Comparison of ENCODE assay signal across 8 cellular contexts in genomic region chr1:202034683-202035462, GRCh38. TPM values are rescaled to one million over a fixed set of nuclear protein-coding genes. Genes with fewer than 3 reads are reported as not detected.
DNase-seq lines count a peak whose midpoint lies in the region; ATAC-seq and TF ChIP-seq lines count a peak whose summit lies in the region.

No MANE protein-coding gene starts in this region.

- DNase-seq in ACHN (peak; percentile 99), PC-3 (peak; percentile 95), fibroblast of mammary gland (ENCODE audit: low read depth) (peak; percentile 97), psoas muscle (peak; percentile 72 to 84), superior temporal gyrus (ENCODE audit: extremely low spot score) (no peak)

- H3K36me3 ChIP-seq in PC-3 (ENCODE audit: low read depth, low read length) (no peaks in the 10 kb centered on the region), psoas muscle (ENCODE audit: insufficient read depth in 1 of 2, low read depth in 1 of 2) (no peaks in the 10 kb centered on the region)

- 57 to 60% (median 58%) methylated on average over 20 of the region's 20 CpGs for WGBS in psoas muscle, 3 donors

- POLR2A ChIA-PET in PC-3 (lab: Charles Lee; ENCODE audit: unreplicated experiment) = interaction anchor here (0.5 to 1.3 kb wide), 5 partner anchors 11 to 24 kb away, joined by 3 to 20 read pairs (median 7); partner anchors contain the start of gene ELF3

- H3K4me3 ChIP-seq in PC-3 (ENCODE audit: low read length) (peak overlapping the region; percentile 28; the same call in 1 of the 2 replicates), fibroblast of mammary gland (ENCODE audit: control insufficient read depth, low read depth, low read length) (no peak overlapping the region), psoas muscle (no peak overlapping the region)

- in situ Hi-C loops in ACHN (cut with HindIII; ENCODE audit: low pct_ligation_motif_present, low pct_unique_long_range_greater_than_20kb, low sequenced_read_pairs) = no loop called here

- H3F3A ChIP-seq in PC-3 (ENCODE audit: low read length, unreplicated experiment) = peaks cover 3% of the 10 kb centered on the region

- H3K27me3 ChIP-seq in PC-3 (ENCODE audit: low read length) = no peaks in the 10 kb centered on the region
- H3K27me3 ChIP-seq in psoas muscle (ENCODE audit: insufficient read depth in 3 of 3, low read length in 2 of 3) = no peaks in the 10 kb centered on the region

- CTCF ChIA-PET in PC-3 (lab: Charles Lee) = interaction anchor here (0.6 to 1.0 kb wide), 4 partner anchors 12 to 27 kb away, joined by 3 to 5 read pairs (median 3); partner anchors contain the start of gene ELF3

- peak overlapping the region; percentile 73 for H3K4me2 ChIP-seq in PC-3 (ENCODE audit: low read length)

- H3K9me3 ChIP-seq in PC-3 (ENCODE audit: low read length) (no peaks in the 10 kb centered on the region), psoas muscle (no peaks in the 10 kb centered on the region)

- no peak overlapping the region for H2AFZ ChIP-seq in PC-3 (ENCODE audit: low read length)

- H3K9me2 ChIP-seq in PC-3 (replicated peaks; ENCODE audit: low read length) = no peaks in the 10 kb centered on the region

- no peak for TF ChIP-seq CTCF in PC-3 (conservative IDR thresholded peaks at IDR 0.05; ENCODE audit: low read depth, low read length)
- TF ChIP-seq CTCF in fibroblast of mammary gland (conservative IDR thresholded peaks at IDR 0.05; ENCODE audit: control insufficient read depth, insufficient read depth, low read depth, low read length) = no peak
- TF ChIP-seq CTCF in psoas muscle (IDR thresholded peaks at IDR 0.05) = no peak

- H3K79me2 ChIP-seq in PC-3 (ENCODE audit: low read length) = no peaks in the 10 kb centered on the region

- peak overlapping the region; percentile 88 for H3K9ac ChIP-seq in PC-3 (ENCODE audit: low read length)

- intact Hi-C loops in PC-3 (cut with micrococcal nuclease) (loop anchor here (1.0 to 2.0 kb wide), 3 partner anchors 16 to 24 kb away; partner anchors contain the start of gene ELF3), psoas muscle (cut with DNase I) (no loop called here)

- BruUV-seq in PC-3 (replicated peaks; lab: Mats Ljungman, UMichigan) = no TSS peak

- H4K20me1 ChIP-seq in PC-3 (ENCODE audit: low read length) = no peaks in the 10 kb centered on the region

- peaks cover 33% of the 10 kb centered on the region for H3K4me1 ChIP-seq in PC-3 (ENCODE audit: insufficient read depth, low read length)
- no peaks in the 10 kb centered on the region for H3K4me1 ChIP-seq in psoas muscle

- ATAC-seq in GM21825 (IDR thresholded peaks at IDR 0.05; ENCODE audit: unreplicated experiment) (peak; percentile 69), PC-3 (peak; percentile 93), psoas muscle (peak; percentile 52 to 76 (median 60)), HG02885 (IDR thresholded peaks at IDR 0.05; ENCODE audit: poor library complexity, unreplicated experiment) (no peak), GM21515 (IDR thresholded peaks at IDR 0.05; ENCODE audit: unreplicated experiment) (no peak)

- H3K27ac ChIP-seq in PC-3 (ENCODE audit: low read length) = peak overlapping the region; percentile 99
- no peak overlapping the region for H3K27ac ChIP-seq in psoas muscle

RNA-seq across cellular contexts. Expression of gene ELF3, which starts 24.5 kb away (rescaled TPM):
- total RNA-seq in PC-3 (2014; rRNA removed) (399 and 460 TPM in 2 replicates), psoas muscle (1 to 10 TPM in 1 of 4 donors, under 1 TPM in 3; 0.22 to 1.4 (median 0.50) TPM)
- under 1 TPM; 0.21 to 0.42 (median 0.25) TPM for polyA plus RNA-seq in psoas muscle

RNA-seq across cellular contexts. Expression of gene RNPEP, which starts 52.4 kb away (rescaled TPM):
- total RNA-seq in PC-3 (2014; rRNA removed) (64.7 and 74.8 TPM in 2 replicates), psoas muscle (10 to 100 TPM; 12.8 to 18.7 (median 14.6) TPM)
- polyA plus RNA-seq in psoas muscle = 10 to 100 TPM in 1 of 3 donors, 1 to 10 TPM in 2; 6.2 to 16.9 (median 9.7) TPM

Comparison
In these comparisons a context has a peak if more than half of its experiments do, and no peak if none do; other contexts are left out.
1. ATAC-seq: peak in GM21825 (single experiment), PC-3 (single experiment) and psoas muscle (4 of 4); none in HG02885 (single experiment) and GM21515 (single experiment).
2. RNA of gene ELF3, which starts 24.5 kb away (total RNA-seq): 399 to 460 TPM in PC-3; 0.22 to 1.4 TPM in psoas muscle; every median in the first group is over 100 times any median in the second.